In genomic region chr12:89542912-89543592, GRCh38 we compare ENCODE assay signal across 8 cellular contexts. TPM values are rescaled to one million over a fixed set of nuclear protein-coding genes. Genes with fewer than 3 reads are reported as not detected.
DNase-seq lines count a peak whose midpoint lies in the region; ATAC-seq and TF ChIP-seq lines count a peak whose summit lies in the region.

No MANE protein-coding gene starts in this region.

- H2BK5ac ChIP-seq in neuronal stem cell (ENCODE audit: low read length): no peak overlapping the region

- TF ChIP-seq EP300 in transverse colon (IDR thresholded peaks at IDR 0.05; ENCODE audit: low read depth): no peak

- H2AFZ ChIP-seq in PC-3 (ENCODE audit: low read length): no peak overlapping the region
- peak overlapping the region; percentile 3 for H2AFZ ChIP-seq in neuronal stem cell (ENCODE audit: low read length)

- no peaks in the 10 kb centered on the region for H3K9me2 ChIP-seq in PC-3 (replicated peaks; ENCODE audit: low read length)

- peak; percentile 80 for DNase-seq in EH (ENCODE audit: low read depth)
- DNase-seq in KG1 (lab: John Stamatoyannopoulos, UW): peak; percentile 64
- peak; percentile 91 for DNase-seq in PC-3
- peak; percentile 60 for DNase-seq in activated T-cell treated with anti-CD3 and anti-CD28 coated beads, Interleukin-2, amount 50 U/mL, for 24 hours
- DNase-seq in fibroblast of gingiva (ENCODE audit: low read depth): peak; percentile 78
- peak; percentile 77 for DNase-seq in neuronal stem cell (ENCODE audit: low spot score)
- DNase-seq in transverse colon: peak; percentile 77

- H3K4me1 ChIP-seq in PC-3 (ENCODE audit: insufficient read depth, low read length): peaks cover 6% of the 10 kb centered on the region
- H3K4me1 ChIP-seq in neuronal stem cell (ENCODE audit: control insufficient read depth in 2 of 2, insufficient read depth in 1 of 2, low read depth in 1 of 2, low read length in 2 of 2): peaks cover 4 to 8% of the 10 kb centered on the region in 2 donors
- H3K4me1 ChIP-seq in transverse colon: peaks cover 0 to 17% (median 10%) of the 10 kb centered on the region in 4 donors

- H3K36me3 ChIP-seq in PC-3 (ENCODE audit: low read depth, low read length): no peaks in the 10 kb centered on the region
- H3K36me3 ChIP-seq in neuronal stem cell (replicated peaks in 1 of 2; ENCODE audit: control insufficient read depth in 2 of 2, insufficient read depth in 2 of 2, low read length in 2 of 2): no peaks in the 10 kb centered on the region
- no peaks in the 10 kb centered on the region for H3K36me3 ChIP-seq in transverse colon

- peak overlapping the region; percentile 11; the same call in 1 of the 2 replicates for H3K4me2 ChIP-seq in PC-3 (ENCODE audit: low read length)
- no peak overlapping the region for H3K4me2 ChIP-seq in neuronal stem cell (ENCODE audit: insufficient read depth, low read length, poor library complexity, severe bottlenecking)

- no peak overlapping the region for H3K4me3 ChIP-seq in PC-3 (ENCODE audit: low read length)
- no peak overlapping the region for H3K4me3 ChIP-seq in neuronal stem cell (ENCODE audit: low read length in 2 of 2)
- no peak overlapping the region for H3K4me3 ChIP-seq in transverse colon

- WGBS in neuronal stem cell (ENCODE audit: extremely low coverage in 2 of 2, insufficient read length in 2 of 2, insufficient replicate concordance in 1 of 2), 2 donors: no CpG with 5 or more reads among the region's 6 CpGs
- 15 to 17% methylated on average over 3 to 6 of the region's 6 CpGs for WGBS in transverse colon (ENCODE audit: low coverage in 1 of 2), 2 donors

- H2BK15ac ChIP-seq in neuronal stem cell (ENCODE audit: low read length): no peak overlapping the region

- H3K9ac ChIP-seq in PC-3 (ENCODE audit: low read length): no peak overlapping the region
- no peak overlapping the region for H3K9ac ChIP-seq in neuronal stem cell (ENCODE audit: low read depth, low read length, poor library complexity)

- peak; percentile 86 for ATAC-seq in GM21723 (IDR thresholded peaks at IDR 0.05; ENCODE audit: unreplicated experiment)
- ATAC-seq in PC-3: peak; percentile 94

- no peak overlapping the region for H4K8ac ChIP-seq in neuronal stem cell (ENCODE audit: low read depth, low read length)

- no peak overlapping the region for H4K91ac ChIP-seq in neuronal stem cell (ENCODE audit: low read depth, low read length, poor library complexity)

- H3K9me3 ChIP-seq in PC-3 (ENCODE audit: low read length) (no peaks in the 10 kb centered on the region), neuronal stem cell (replicated peaks in 1 of 2; ENCODE audit: control insufficient read depth in 2 of 2, insufficient read depth in 1 of 2, low read depth in 1 of 2, low read length in 2 of 2) (no peaks in the 10 kb centered on the region), transverse colon (no peaks in the 10 kb centered on the region)

- no peaks in the 10 kb centered on the region for H3K27me3 ChIP-seq in PC-3 (ENCODE audit: low read length)
- H3K27me3 ChIP-seq in neuronal stem cell (ENCODE audit: control insufficient read depth in 3 of 3, insufficient read depth in 3 of 3, low read depth in 1 of 3, low read length in 3 of 3): no peaks in the 10 kb centered on the region
- no peaks in the 10 kb centered on the region for H3K27me3 ChIP-seq in transverse colon

- no peaks in the 10 kb centered on the region for H3K36me3 Mint-ChIP-seq in activated T-cell treated with anti-CD3 and anti-CD28 coated beads, Interleukin-2, amount 50 U/mL, for 24 hours (ENCODE audit: low read depth)

- H4K20me1 ChIP-seq in PC-3 (ENCODE audit: low read length): no peaks in the 10 kb centered on the region

- H3K27ac ChIP-seq in PC-3 (ENCODE audit: low read length) (peak overlapping the region; percentile 7), neuronal stem cell (replicated peaks; ENCODE audit: low read length) (no peak overlapping the region), transverse colon (no peak overlapping the region)

- POLR2A ChIA-PET in PC-3 (lab: Charles Lee; ENCODE audit: unreplicated experiment): no interaction called here

- no peaks in the 10 kb centered on the region for H3K79me2 ChIP-seq in PC-3 (ENCODE audit: low read length)

- TF ChIP-seq CTCF in PC-3 (conservative IDR thresholded peaks at IDR 0.05; ENCODE audit: low read depth, low read length) (peak; percentile 96), transverse colon (IDR thresholded peaks at IDR 0.05) (peak; percentile 81 to 92 (median 85))

- CTCF ChIA-PET in PC-3 (lab: Charles Lee): interaction anchor here (0.6 kb wide), 2 partner anchors 230 to 419 kb away, joined by 3 to 6 read pairs; no protein-coding TSS in a partner anchor

- peaks cover 3% of the 10 kb centered on the region for H3K27me3 Mint-ChIP-seq in activated T-cell treated with anti-CD3 and anti-CD28 coated beads, Interleukin-2, amount 50 U/mL, for 24 hours

- H3K23ac ChIP-seq in neuronal stem cell (ENCODE audit: low read depth, low read length, poor library complexity): no peak overlapping the region

- TF ChIP-seq POLR2A in transverse colon (IDR thresholded peaks at IDR 0.05): no peak

- BruUV-seq in PC-3 (replicated peaks; lab: Mats Ljungman, UMichigan): no TSS peak

- intact Hi-C loops in PC-3 (cut with micrococcal nuclease): loop anchor here (1.0 to 5.0 kb wide), 8 partner anchors 164 to 1399 kb away; no protein-coding TSS in a partner anchor
- intact Hi-C loops in transverse colon (cut with DNase I; ENCODE audit: low total_unique reads): no loop called here

- in situ Hi-C loops in transverse colon (cut with MboI; ENCODE audit: low pct_ligation_motif_present in 1 of 4, low pct_unique_long_range_greater_than_20kb in 1 of 4, low sequenced_read_pairs in 3 of 4): loop anchor here in 3 of 4 donors (10.0 kb wide), 2 partner anchors 422 to 562 kb away; no protein-coding TSS in a partner anchor

- H3K18ac ChIP-seq in neuronal stem cell (ENCODE audit: low read length): no peak overlapping the region

- peaks cover 3% of the 10 kb centered on the region for H3K4me1 Mint-ChIP-seq in activated T-cell treated with anti-CD3 and anti-CD28 coated beads, Interleukin-2, amount 50 U/mL, for 24 hours (ENCODE audit: low read depth)

- no peak overlapping the region for H2BK120ac ChIP-seq in neuronal stem cell (ENCODE audit: low read depth, low read length)

- H3K9me3 Mint-ChIP-seq in activated T-cell treated with anti-CD3 and anti-CD28 coated beads, Interleukin-2, amount 50 U/mL, for 24 hours: no peaks in the 10 kb centered on the region

- no peak overlapping the region for H3K4me3 Mint-ChIP-seq in activated T-cell treated with anti-CD3 and anti-CD28 coated beads, Interleukin-2, amount 50 U/mL, for 24 hours

- H3K4ac ChIP-seq in neuronal stem cell (ENCODE audit: low read length): no peak overlapping the region

- H3K14ac ChIP-seq in neuronal stem cell (ENCODE audit: low read length): no peak overlapping the region

- H2AK5ac ChIP-seq in neuronal stem cell (ENCODE audit: low read depth, low read length): no peak overlapping the region

- H3K79me1 ChIP-seq in neuronal stem cell (ENCODE audit: low read depth, low read length): no peaks in the 10 kb centered on the region

- H2BK12ac ChIP-seq in neuronal stem cell (ENCODE audit: low read length): no peak overlapping the region

- no peak overlapping the region for H3K27ac Mint-ChIP-seq in activated T-cell treated with anti-CD3 and anti-CD28 coated beads, Interleukin-2, amount 50 U/mL, for 24 hours

- H3F3A ChIP-seq in PC-3 (ENCODE audit: low read length, unreplicated experiment): no peaks in the 10 kb centered on the region

RNA-seq across cellular contexts. Expression of gene POC1B, which starts 17.2 kb away (rescaled TPM):
- total RNA-seq in PC-3 (2014; rRNA removed) (21.5 and 25.0 TPM in 2 replicates), transverse colon (10 to 100 TPM in 3 of 4 donors, 1 to 10 TPM in 1; 7.8 to 68.5 (median 33.8) TPM)
- polyA plus RNA-seq in neuronal stem cell (2013, experiment 1 of 2): 19.1 TPM
- 19.1 TPM for polyA plus RNA-seq in neuronal stem cell (2013, experiment 2 of 2)

RNA-seq across cellular contexts. Expression of gene GALNT4, which starts 18.5 kb away (rescaled TPM):
- total RNA-seq in PC-3 (2014; rRNA removed): 6.8 and 8.1 TPM in 2 replicates
- 0.43 TPM for polyA plus RNA-seq in neuronal stem cell (2013, experiment 1 of 2)
- 0.60 TPM for polyA plus RNA-seq in neuronal stem cell (2013, experiment 2 of 2)
- 10 to 100 TPM; 11.5 to 37.2 (median 26.1) TPM for total RNA-seq in transverse colon
